Comparison of ENCODE assay signal across 27 cellular contexts in the genomic region with DNA sequence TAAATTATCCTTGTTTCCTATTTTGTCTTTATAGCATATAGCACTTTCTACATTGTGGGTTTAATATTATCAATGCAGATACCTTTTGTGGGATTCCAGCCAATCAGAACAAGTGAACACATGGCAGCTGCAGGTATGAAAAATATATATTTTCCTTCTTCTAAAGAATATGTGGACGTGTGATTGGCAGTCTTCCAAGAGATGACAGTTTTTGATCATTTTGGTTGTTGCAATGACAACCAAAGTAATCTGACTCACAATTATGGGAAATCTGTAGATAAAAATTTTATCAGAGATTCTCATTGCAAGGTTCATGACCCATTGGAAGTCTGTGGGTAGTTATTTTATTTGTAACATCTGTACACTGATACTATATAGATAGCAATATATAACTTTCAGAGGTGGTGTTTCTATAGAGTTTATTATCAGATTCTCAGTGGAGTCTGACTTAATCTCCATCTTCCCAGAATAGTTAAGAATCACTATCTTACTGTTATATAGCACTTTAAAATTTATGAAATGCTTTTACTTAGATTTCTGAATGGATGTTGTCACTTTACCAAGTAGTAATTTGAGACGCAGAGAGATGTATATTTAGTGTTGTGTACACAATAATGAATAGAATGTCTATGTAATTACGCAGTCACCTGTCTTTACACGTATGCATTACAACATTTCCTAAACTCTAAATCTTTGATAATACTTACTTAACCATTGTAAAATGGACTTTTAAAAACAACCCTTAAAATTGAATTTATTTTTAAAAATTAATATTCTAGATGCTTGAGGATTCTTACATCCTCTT.
DNase-seq lines count a peak whose midpoint lies in the region; ATAC-seq, FAIRE-seq and TF ChIP-seq lines count a peak whose summit lies in the region.
"Had no signal": no experiment of that assay in that cellular context is flagged by ENCODE, and none has a peak within 500 bp of the region (broad histone marks: within the 10 kb centered on the region; RNA-seq: fewer than 3 reads in every experiment).

No MANE protein-coding gene starts in this region.

- POLR2A ChIA-PET in HepG2 (lab: Yijun Ruan, JAX), result no interaction called here

- H4K20me1 ChIP-seq in HepG2 (ENCODE audit: insufficient read depth, low read length), result 0 out of 2 replicates have a peak, but pooled peaks cover 3% of the 10 kb centered on the region

- TF ChIP-seq CTCF in HepG2 (CRISPR knock-in tag; IDR thresholded peaks at IDR 0.05) (no peak), right lobe of liver (IDR thresholded peaks at IDR 0.05) (no peak), brain microvascular endothelial cell (IDR thresholded peaks at IDR 0.05; ENCODE audit: low read depth, low read length, missing control alignments) (no peak)

- H3K4me3 ChIP-seq in HepG2 (replicated peaks in 1 of 3; ENCODE audit: insufficient read depth in 1 of 3, low read depth in 2 of 3, low read length in 3 of 3) (no peak overlapping the region), right lobe of liver (no peak overlapping the region), brain microvascular endothelial cell (ENCODE audit: low read depth, low read length) (no peak overlapping the region)
- H3K4me3 ChIP-seq: heart left ventricle, lung, pancreas, stomach, thyroid gland had no signal

- in situ Hi-C loops in HepG2 (cut with HindIII; ENCODE audit: extremely low pct_ligation_motif_present, low pct_unique_long_range_greater_than_20kb) (no loop called here), brain microvascular endothelial cell (cut with HindIII; ENCODE audit: low pct_ligation_motif_present, low sequenced_read_pairs) (no loop called here)

- H3K4me1 ChIP-seq in HepG2 (ENCODE audit: insufficient read depth, low read length) (no peaks in the 10 kb centered on the region), right lobe of liver (peaks cover 0 to 7% (median 0%) of the 10 kb centered on the region in 4 donors)
- H3K4me1 ChIP-seq: thyroid gland had no signal

- intact Hi-C loops in HepG2 (cut with micrococcal nuclease; ENCODE audit: unreplicated experiment), result no loop called here
- intact Hi-C loops in right lobe of liver (cut with DNase I), result no loop called here

- ATAC-seq in HepG2 (no peak), right lobe of liver (no peak), HG03571 (IDR thresholded peaks at IDR 0.05; ENCODE audit: unreplicated experiment) (no peak)
- ATAC-seq: activated CD8-positive, alpha-beta T cell treated with anti-CD3 and anti-CD28 coated beads, Interleukin-2, amount 10 ng/mL, durations not matched to agents 7 days and 5 days; heart left ventricle had no signal

- 82% methylated on average over 4 of the region's 4 CpGs for WGBS in HepG2 (ENCODE audit: low lambda C conversion rate)
- 82% methylated on average over 4 of the region's 4 CpGs for WGBS in right lobe of liver (ENCODE audit: insufficient coverage, low coverage, low lambda C conversion rate, missing lambda C conversion rate)

- no peak overlapping the region for H3K4me2 ChIP-seq in HepG2 (ENCODE audit: low read depth, low read length)

- H3K27ac ChIP-seq in HepG2 (ENCODE audit: extremely low read length, insufficient read depth, low read length), result no peak overlapping the region
- H3K27ac ChIP-seq in right lobe of liver, result no peak overlapping the region
- H3K27ac ChIP-seq in brain microvascular endothelial cell, result no peak overlapping the region
- H3K27ac ChIP-seq: heart left ventricle, pancreas, stomach, thyroid gland had no signal

- H3K36me3 ChIP-seq in HepG2 (replicated peaks in 1 of 2; ENCODE audit: control insufficient read depth in 1 of 2, insufficient read depth in 2 of 2, low read length in 2 of 2) (peaks cover 0 to 5% of the 10 kb centered on the region in 2 experiments; a peak in 4 of 5 replicates), right lobe of liver (peaks cover 0 to 5% (median 3%) of the 10 kb centered on the region in 4 donors), brain microvascular endothelial cell (replicated peaks) (no peaks in the 10 kb centered on the region)
- H3K36me3 ChIP-seq: pancreas, thyroid gland had no signal

- no TSS peak for BruUV-seq in HepG2 (replicated peaks; lab: Mats Ljungman, UMichigan)

- H3K9me3 ChIP-seq in HepG2 (ENCODE audit: low read length), result no peaks in the 10 kb centered on the region
- H3K9me3 ChIP-seq in right lobe of liver, result no peaks in the 10 kb centered on the region
- H3K9me3 ChIP-seq: heart left ventricle, pancreas, stomach, thyroid gland had no signal

- peak; percentile 8 for FAIRE-seq in HepG2 (lab: Jason Lieb, UNC)
- FAIRE-seq: GM19239, pancreas, small intestine had no signal

- CTCF ChIA-PET in HepG2 (lab: Yijun Ruan, JAX; ENCODE audit: low intra/inter-chr PET ratio, low total read pairs), result no interaction called here

- no peak for TF ChIP-seq EP300 in HepG2 (IDR thresholded peaks at IDR 0.05; ENCODE audit: low read depth in 2 of 2, low read length in 2 of 2)
- TF ChIP-seq EP300 in HepG2 (CRISPR knock-in tag; IDR thresholded peaks at IDR 0.05; ENCODE audit: borderline replicate concordance), result no peak

- DNase-seq in NCI-H2107 treated with DMSO at 0.1 percent for 48 hours (lab: John Stamatoyannopoulos, UW; ENCODE audit: unreplicated experiment) (peak; percentile 3), NCI-H2107 (lab: John Stamatoyannopoulos, UW) (no peak), HepG2 (ENCODE audit: low spot score) (no peak), right lobe of liver (no peak), brain microvascular endothelial cell (peak; percentile 35), OCI-M2 (lab: John Stamatoyannopoulos, UW; ENCODE audit: unreplicated experiment) (no peak)
- no peak for DNase-seq in central memory CD4-positive, alpha-beta T cell
- DNase-seq: activated CD4-positive, alpha-beta T cell treated with anti-CD3 and anti-CD28 coated beads for 1 hour; activated CD8-positive, alpha-beta T cell treated with anti-CD3 and anti-CD28 coated beads, Interleukin-2, amount 10 ng/mL, durations not matched to agents 7 days and 5 days; activated gamma-delta T cell treated with Interleukin-2 at 50 U/mL for 16 hours; effector CD8-positive, alpha-beta T cell; foreskin fibroblast; GDM1; H7; heart left ventricle; IMR-90; NCI-H1092; NCI-H524 treated with DMSO at 0.1 percent for 48 hours; pancreas; retina; small intestine; stimulated activated CD8-positive, alpha-beta memory T cell treated with anti-CD3 and anti-CD28 coated beads, Interleukin-4, amount 100 ng/mL, for 48 hours; stomach; thyroid gland had no signal

- TF ChIP-seq POLR2A in HepG2 (IDR thresholded peaks at IDR 0.05; ENCODE audit: insufficient read depth in 1 of 2, low read depth in 2 of 2, low read length in 2 of 2) (no peak), right lobe of liver (IDR thresholded peaks at IDR 0.05) (no peak)

- no peak overlapping the region for H2AFZ ChIP-seq in HepG2 (ENCODE audit: low read length)

- H3K27me3 ChIP-seq in HepG2 (ENCODE audit: control insufficient read depth in 1 of 2, insufficient read depth in 2 of 2, low read length in 2 of 2), result no peaks in the 10 kb centered on the region
- no peaks in the 10 kb centered on the region for H3K27me3 ChIP-seq in right lobe of liver
- H3K27me3 ChIP-seq in brain microvascular endothelial cell (replicated peaks), result no peaks in the 10 kb centered on the region
- H3K27me3 ChIP-seq: heart left ventricle, pancreas, stomach, thyroid gland had no signal

- TF ChIP-seq RAD21 in HepG2 (CRISPR knock-in tag; IDR thresholded peaks at IDR 0.05), result no peak

- H3K79me2 ChIP-seq in HepG2 (ENCODE audit: insufficient read depth, low read length), result peaks cover 3% of the 10 kb centered on the region

- H3K9ac ChIP-seq in HepG2 (ENCODE audit: insufficient read depth, low read depth, low read length), result no peak overlapping the region

TF ChIP-seq in HepG2, 621 proteins besides CTCF, POLR2A, EP300 and RAD21:
- no peak for TF ChIP-seq ZNF790 (CRISPR knock-in tag; IDR thresholded peaks at IDR 0.05; ENCODE audit: borderline replicate concordance)
- TF ChIP-seq, protein P1, sequence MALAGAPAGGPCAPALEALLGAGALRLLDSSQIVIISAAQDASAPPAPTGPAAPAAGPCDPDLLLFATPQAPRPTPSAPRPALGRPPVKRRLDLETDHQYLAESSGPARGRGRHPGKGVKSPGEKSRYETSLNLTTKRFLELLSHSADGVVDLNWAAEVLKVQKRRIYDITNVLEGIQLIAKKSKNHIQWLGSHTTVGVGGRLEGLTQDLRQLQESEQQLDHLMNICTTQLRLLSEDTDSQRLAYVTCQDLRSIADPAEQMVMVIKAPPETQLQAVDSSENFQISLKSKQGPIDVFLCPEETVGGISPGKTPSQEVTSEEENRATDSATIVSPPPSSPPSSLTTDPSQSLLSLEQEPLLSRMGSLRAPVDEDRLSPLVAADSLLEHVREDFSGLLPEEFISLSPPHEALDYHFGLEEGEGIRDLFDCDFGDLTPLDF (CRISPR knock-in tag; IDR thresholded peaks at IDR 0.05), result no peak
- no peak for TF ChIP-seq ZNF546 (CRISPR knock-in tag; conservative IDR thresholded peaks at IDR 0.05)
- no peak for TF ChIP-seq ZNF720 (CRISPR knock-in tag; IDR thresholded peaks at IDR 0.05)
- TF ChIP-seq SOX6 (IDR thresholded peaks at IDR 0.05), result no peak
- no peak for TF ChIP-seq SOX6 (CRISPR knock-in tag; IDR thresholded peaks at IDR 0.05)

Comparison
In these comparisons a context has a peak if more than half of its experiments do, and no peak if none do; other contexts are left out.
1. DNase-seq: peak in NCI-H2107 treated with DMSO at 0.1 percent for 48 hours (single experiment) and brain microvascular endothelial cell (single experiment); none in NCI-H2107 (single experiment), HepG2 (single experiment), right lobe of liver (0 of 3), OCI-M2 (single experiment) and central memory CD4-positive, alpha-beta T cell (single experiment).